In genomic region chr3:44555753-44556152, GRCh38 we compare ENCODE assay signal across 7 cellular contexts. TPM values are rescaled to one million over a fixed set of nuclear protein-coding genes. Genes with fewer than 3 reads are reported as not detected.
A peak's percentile ranks its signal among the peaks of the same experiment; 100 is the strongest.
DNase-seq lines count a peak whose midpoint lies in the region; ATAC-seq and TF ChIP-seq lines count a peak whose summit lies in the region.

No MANE protein-coding gene starts in this region.

- DNase-seq in GM23338 (ENCODE audit: low spot score) = peak; percentile 3
- DNase-seq in activated B cell treated with CpG ODN at 0.5 μM for 24 hours = no peak
- no peak for DNase-seq in stimulated activated naive B cell treated with anti-CD40 and anti-IgM and Interleukin-4, amounts not matched to agents 10 μg/mL and 1 μg/mL and 100 μg/mL, for 72 hours
- DNase-seq in erythroblast (lab: John Stamatoyannopoulos, UW) = no peak

- peaks cover 13% of the 10 kb centered on the region for H3K9me3 Mint-ChIP-seq in GM23338
- peaks cover 2% of the 10 kb centered on the region for H3K9me3 Mint-ChIP-seq in activated B cell treated with CpG ODN at 0.5 μM for 24 hours
- peaks cover 4 to 13% of the 10 kb centered on the region in 2 donors for H3K9me3 Mint-ChIP-seq in stimulated activated naive B cell treated with anti-CD40 and anti-IgM and Interleukin-4, amounts not matched to agents 10 μg/mL and 1 μg/mL and 100 μg/mL, for 72 hours

- H3K4me1 Mint-ChIP-seq in GM23338 (peaks cover 15% of the 10 kb centered on the region), activated B cell treated with CpG ODN at 0.5 μM for 24 hours (peaks cover 20% of the 10 kb centered on the region)
- H3K4me1 Mint-ChIP-seq in stimulated activated naive B cell treated with anti-CD40 and anti-IgM and Interleukin-4, amounts not matched to agents 10 μg/mL and 1 μg/mL and 100 μg/mL, for 72 hours = peaks cover 18 to 22% of the 10 kb centered on the region in 2 donors

- peak overlapping the region; percentile 89; the same call in 1 of the 2 replicates for H3K27ac Mint-ChIP-seq in GM23338
- H3K27ac Mint-ChIP-seq in activated B cell treated with CpG ODN at 0.5 μM for 24 hours = peak overlapping the region; percentile 87
- peak overlapping the region; percentile 94 for H3K27ac Mint-ChIP-seq in stimulated activated naive B cell treated with anti-CD40 and anti-IgM and Interleukin-4, amounts not matched to agents 10 μg/mL and 1 μg/mL and 100 μg/mL, for 72 hours

- H3K36me3 ChIP-seq in GM23338 (ENCODE audit: insufficient read depth) = peaks cover 18% of the 10 kb centered on the region

- H3K9me2 ChIP-seq in GM23338 (ENCODE audit: insufficient read depth) = peaks cover 12% of the 10 kb centered on the region

- CTCF ChIA-PET in activated B cell treated with CpG ODN at 0.5 μM for 24 hours (lab: Charles Lee) = interaction anchor here (0.9 kb wide), 1 partner anchor 22 kb away, joined by 4 read pairs; no protein-coding TSS in a partner anchor

- no peak; the same call in 2 of the 3 replicates for ATAC-seq in GM23338
- no peak for ATAC-seq in activated B cell treated with CpG ODN at 0.5 μM for 24 hours (ENCODE audit: low read depth)
- peak in 1 of 2 donors; percentile 5 for ATAC-seq in stimulated activated naive B cell treated with anti-CD40 and anti-IgM and Interleukin-4, amounts not matched to agents 10 μg/mL and 1 μg/mL and 100 μg/mL, for 72 hours (replicated peaks)
- no peak for ATAC-seq in GM21737 (IDR thresholded peaks at IDR 0.05; ENCODE audit: unreplicated experiment)
- ATAC-seq in HG03432 (IDR thresholded peaks at IDR 0.05; ENCODE audit: unreplicated experiment) = no peak

- peaks cover 15% of the 10 kb centered on the region for H3K79me2 ChIP-seq in GM23338 (replicated peaks; ENCODE audit: insufficient read depth)

- TF ChIP-seq CTCF in GM23338 (conservative IDR thresholded peaks at IDR 0.05; ENCODE audit: low read depth in 2 of 2) = no peak
- no peak for TF ChIP-seq CTCF in activated B cell treated with CpG ODN at 0.5 μM for 24 hours (IDR thresholded peaks at IDR 0.05)

- H3K4me3 ChIP-seq in GM23338 (peak overlapping the region; percentile 98), iPS-18c (ENCODE audit: insufficient read depth, low read depth, low read length) (peak overlapping the region; percentile 69)

- H3K4me3 Mint-ChIP-seq in GM23338 (peak overlapping the region; percentile 97), activated B cell treated with CpG ODN at 0.5 μM for 24 hours (peak overlapping the region; percentile 94)
- peak overlapping the region; percentile 95 to 96 for H3K4me3 Mint-ChIP-seq in stimulated activated naive B cell treated with anti-CD40 and anti-IgM and Interleukin-4, amounts not matched to agents 10 μg/mL and 1 μg/mL and 100 μg/mL, for 72 hours

- H3K27me3 ChIP-seq in GM23338 (ENCODE audit: insufficient read depth) = peaks cover 28% of the 10 kb centered on the region; the same call in 1 of the 2 replicates

- peaks cover 11% of the 10 kb centered on the region; the same call in 1 of the 2 replicates for H3K4me1 ChIP-seq in GM23338 (ENCODE audit: insufficient read depth)

- no peak for TF ChIP-seq POLR2A in erythroblast (IDR thresholded peaks at IDR 0.05; ENCODE audit: low read length)

- peak overlapping the region; percentile 99 for H3K4me2 ChIP-seq in GM23338

- POLR2A ChIA-PET in activated B cell treated with CpG ODN at 0.5 μM for 24 hours (lab: Charles Lee) = interaction anchor here (1.2 to 2.1 kb wide), 4 partner anchors 29 to 78 kb away, joined by 4 to 11 read pairs (median 5); partner anchors contain the start of genes ZNF445 and ZNF660

- H3K36me3 Mint-ChIP-seq in GM23338 (ENCODE audit: low read depth) = peaks cover 46% of the 10 kb centered on the region
- H3K36me3 Mint-ChIP-seq in activated B cell treated with CpG ODN at 0.5 μM for 24 hours (ENCODE audit: low read depth) = peaks cover 40% of the 10 kb centered on the region
- H3K36me3 Mint-ChIP-seq in stimulated activated naive B cell treated with anti-CD40 and anti-IgM and Interleukin-4, amounts not matched to agents 10 μg/mL and 1 μg/mL and 100 μg/mL, for 72 hours = peaks cover 39 to 42% of the 10 kb centered on the region in 2 donors

- H3K27me3 Mint-ChIP-seq in GM23338 (ENCODE audit: insufficient read depth, low read depth, poor library complexity) (peaks cover 8% of the 10 kb centered on the region), activated B cell treated with CpG ODN at 0.5 μM for 24 hours (peaks cover 2% of the 10 kb centered on the region)
- H3K27me3 Mint-ChIP-seq in stimulated activated naive B cell treated with anti-CD40 and anti-IgM and Interleukin-4, amounts not matched to agents 10 μg/mL and 1 μg/mL and 100 μg/mL, for 72 hours = peaks cover 9% of the 10 kb centered on the region in 2 donors

- intact Hi-C loops in activated B cell treated with CpG ODN at 0.5 μM for 24 hours (cut with micrococcal nuclease) = loop anchor here (1.0 to 10.0 kb wide), 5 partner anchors 29 to 307 kb away; partner anchors contain the start of genes KIAA1143, KIF15, TMEM42 and ZNF501

- peak overlapping the region; percentile 86 for H2AFZ ChIP-seq in GM23338

- no peaks in the 10 kb centered on the region for H3F3A ChIP-seq in GM23338 (replicated peaks; ENCODE audit: low read depth)

- H3K27ac ChIP-seq in GM23338 (ENCODE audit: low read depth) = no peak overlapping the region

- H4K20me1 ChIP-seq in GM23338 (replicated peaks; ENCODE audit: insufficient read depth) = no peaks in the 10 kb centered on the region

- H3K9me3 ChIP-seq in iPS-18c (ENCODE audit: control insufficient read depth, insufficient read depth, low read length) = no peaks in the 10 kb centered on the region

TF ChIP-seq in GM23338, 12 proteins besides CTCF, POLR2A, EP300 and RAD21:
- TF ChIP-seq EZH2 (IDR thresholded peaks at IDR 0.05; ENCODE audit: low read depth, unreplicated experiment) = no peak
- no peak for TF ChIP-seq EZH2phosphoT487 (IDR thresholded peaks at IDR 0.05; ENCODE audit: unreplicated experiment)
TF ChIP-seq in GM23338: peak in this region for 0.

RNA-seq across cellular contexts. Expression of gene ZKSCAN7, which starts 0.8 kb away (rescaled TPM):
- 14.0 and 17.8 TPM in 2 replicates for total RNA-seq in GM23338 (2014; rRNA removed; shearing (Covaris generic))
- polyA plus RNA-seq in GM23338 (2016; fragmentation: Nextera tagmentation; extraction: Ambion mirVana) = 4.4 and 4.7 TPM in 2 replicates
- total RNA-seq in activated B cell treated with CpG ODN at 0.5 μM for 24 hours = 6.8 and 9.2 TPM in 2 replicates

RNA-seq across cellular contexts. Expression of gene ZNF660, which starts 29.0 kb away (rescaled TPM):
- total RNA-seq in GM23338 (2014; rRNA removed; shearing (Covaris generic)) = 6.1 and 10.1 TPM in 2 replicates
- polyA plus RNA-seq in GM23338 (2016; fragmentation: Nextera tagmentation; extraction: Ambion mirVana) = 5.4 and 5.9 TPM in 2 replicates
- 4.8 and 5.2 TPM in 2 replicates for total RNA-seq in activated B cell treated with CpG ODN at 0.5 μM for 24 hours
